ENCODE assay signal across 8 cellular contexts in the genomic region with DNA sequence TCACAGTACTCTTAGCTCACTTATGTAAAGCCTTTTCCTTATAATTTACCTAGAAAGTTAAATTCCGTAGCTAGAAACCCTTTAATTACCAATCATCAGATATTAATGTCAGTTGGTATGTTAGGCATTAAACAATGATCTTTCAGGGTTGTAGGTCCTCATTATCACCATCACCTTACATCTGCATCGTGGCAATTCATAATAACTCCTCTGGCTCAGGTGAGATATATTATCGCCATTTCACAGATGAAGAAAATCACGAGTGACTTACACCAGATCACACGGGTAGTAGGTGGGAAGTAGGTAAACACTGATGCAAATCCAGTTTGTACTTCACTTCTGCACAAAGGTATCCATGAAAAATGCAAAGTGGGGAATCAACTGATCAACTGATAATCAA. TPM values are rescaled to one million over a fixed set of nuclear protein-coding genes. Genes with fewer than 3 reads are reported as not detected.
DNase-seq lines count a peak whose midpoint lies in the region; ATAC-seq lines count a peak whose summit lies in the region.

No MANE protein-coding gene starts in this region.

- ATAC-seq in GM19452 (IDR thresholded peaks at IDR 0.05; ENCODE audit: unreplicated experiment), result peak; percentile 8

- peaks cover 7% of the 10 kb centered on the region for H3K4me1 ChIP-seq in ectodermal cell (ENCODE audit: control insufficient read depth, insufficient read depth, low read length)
- H3K4me1 ChIP-seq in neuron (ENCODE audit: insufficient read depth, low read length), result peaks cover 17% of the 10 kb centered on the region

- no peaks in the 10 kb centered on the region for H3K36me3 ChIP-seq in ectodermal cell (ENCODE audit: control insufficient read depth, insufficient read depth, low read length)
- H3K36me3 ChIP-seq in neuron (ENCODE audit: insufficient read depth, low read length), result peaks cover 15% of the 10 kb centered on the region

- 10 to 18% methylated on average over 4 to 5 of the region's 5 CpGs for WGBS in ectodermal cell, 2 experiments

- peak overlapping the region; percentile 90 for H3K27ac ChIP-seq in ectodermal cell (ENCODE audit: insufficient read depth, low read depth, low read length, poor library complexity, severe bottlenecking)

- peak overlapping the region; percentile 64 for H2AFZ ChIP-seq in neuron (ENCODE audit: low read depth, low read length)

- H3K4me3 ChIP-seq in Jurkat, Clone E6-1 (ENCODE audit: low read length), result peak overlapping the region; percentile 96
- peak overlapping the region; percentile 91 for H3K4me3 ChIP-seq in ectodermal cell (ENCODE audit: insufficient read depth, low read depth, low read length)
- peak overlapping the region; percentile 82 for H3K4me3 ChIP-seq in neuron (ENCODE audit: low read length)

- H3K9me3 ChIP-seq in ectodermal cell (ENCODE audit: control insufficient read depth, low read length), result no peaks in the 10 kb centered on the region
- H3K9me3 ChIP-seq in neuron (ENCODE audit: low read length), result no peaks in the 10 kb centered on the region

- no peak for DNase-seq in Jurkat, Clone E6-1 (ENCODE audit: low read depth, low spot score)
- DNase-seq in T1000 (lab: John Stamatoyannopoulos, UW) (no peak), NCI-H69 (lab: John Stamatoyannopoulos, UW) (no peak), NCI-H187 (lab: John Stamatoyannopoulos, UW) (no peak), ecto neural progenitor cell (ENCODE audit: low spot score) (no peak)

- H3K27me3 ChIP-seq in ectodermal cell (ENCODE audit: control insufficient read depth, insufficient read depth, low read length, poor library complexity, severe bottlenecking) (no peaks in the 10 kb centered on the region), neuron (ENCODE audit: insufficient read depth, low read length) (no peaks in the 10 kb centered on the region)

RNA-seq across cellular contexts. Expression of gene NUP133, which starts 0.6 kb away (rescaled TPM):
- 40.8 TPM for polyA plus RNA-seq in Jurkat, Clone E6-1 (2012; ENCODE audit: insufficient read depth, insufficient read length)
- 56.0 TPM for polyA plus RNA-seq in ectodermal cell (2013, experiment 1 of 4)
- 60.8 TPM for polyA plus RNA-seq in ectodermal cell (2013, experiment 2 of 4)
- polyA plus RNA-seq in ectodermal cell (2013, experiment 3 of 4), result 44.2 TPM
- 46.1 TPM for polyA plus RNA-seq in ectodermal cell (2013, experiment 4 of 4)

RNA-seq across cellular contexts. Expression of gene ABCB10, which starts 51.0 kb away (rescaled TPM):
- polyA plus RNA-seq in Jurkat, Clone E6-1 (2012; ENCODE audit: insufficient read depth, insufficient read length), result 59.2 TPM
- polyA plus RNA-seq in ectodermal cell (2013, experiment 1 of 4), result 12.3 TPM
- polyA plus RNA-seq in ectodermal cell (2013, experiment 2 of 4), result 13.6 TPM
- 10.8 TPM for polyA plus RNA-seq in ectodermal cell (2013, experiment 3 of 4)
- 10.9 TPM for polyA plus RNA-seq in ectodermal cell (2013, experiment 4 of 4)
